In genomic region chr14:68970736-68971135, GRCh38 we compare ENCODE assay signal across 15 cellular contexts. TPM values are rescaled to one million over a fixed set of nuclear protein-coding genes. Genes with fewer than 3 reads are reported as not detected.
DNase-seq lines count a peak whose midpoint lies in the region; ATAC-seq, FAIRE-seq and TF ChIP-seq lines count a peak whose summit lies in the region.
"Had no signal": no experiment of that assay in that cellular context is flagged by ENCODE, and none has a peak within 500 bp of the region (broad histone marks: within the 10 kb centered on the region; RNA-seq: fewer than 3 reads in every experiment).

No MANE protein-coding gene starts in this region.

- peaks cover 93% of the 10 kb centered on the region for H3K4me1 ChIP-seq in astrocyte (ENCODE audit: insufficient read depth, low read length)
- peaks cover 17 to 95% of the 10 kb centered on the region in 2 donors for H3K4me1 ChIP-seq in muscle layer of duodenum (ENCODE audit: control insufficient read depth in 1 of 2, insufficient read depth in 2 of 2, low read length in 2 of 2)
- H3K4me1 ChIP-seq in urinary bladder (ENCODE audit: insufficient read depth): peaks cover 3% of the 10 kb centered on the region

- no peaks in the 10 kb centered on the region for H3K9me3 Mint-ChIP-seq in activated naive CD4-positive, alpha-beta T cell treated with anti-CD3 and anti-CD28 coated beads, Interleukin-2, amount 50 U/mL, for 24 hours
- H3K9me3 Mint-ChIP-seq in astrocyte (ENCODE audit: unreplicated experiment): no peaks in the 10 kb centered on the region

- H3K36me3 ChIP-seq in astrocyte (ENCODE audit: insufficient read depth, low read length) (peaks cover 66% of the 10 kb centered on the region), muscle layer of duodenum (ENCODE audit: control insufficient read depth in 1 of 2, insufficient read depth in 2 of 2, low read length in 2 of 2) (peaks cover 4 to 17% of the 10 kb centered on the region in 2 donors), urinary bladder (ENCODE audit: insufficient read depth) (no peaks in the 10 kb centered on the region)

- peaks cover 86% of the 10 kb centered on the region for H3K4me1 Mint-ChIP-seq in activated naive CD4-positive, alpha-beta T cell treated with anti-CD3 and anti-CD28 coated beads, Interleukin-2, amount 50 U/mL, for 24 hours
- H3K4me1 Mint-ChIP-seq in astrocyte (ENCODE audit: low read depth, unreplicated experiment): peaks cover 92% of the 10 kb centered on the region

- H3K4me2 ChIP-seq in astrocyte (ENCODE audit: low read length): peak overlapping the region; percentile 65

- no peak for ATAC-seq in GM21528 (IDR thresholded peaks at IDR 0.05; ENCODE audit: low FRiP score, unreplicated experiment)

- peak overlapping the region; percentile 57 for H3K4me3 Mint-ChIP-seq in activated naive CD4-positive, alpha-beta T cell treated with anti-CD3 and anti-CD28 coated beads, Interleukin-2, amount 50 U/mL, for 24 hours
- peak overlapping the region; percentile 54 for H3K4me3 Mint-ChIP-seq in astrocyte (ENCODE audit: unreplicated experiment)

- H3K27me3 ChIP-seq in astrocyte (ENCODE audit: insufficient read depth, low read length) (no peaks in the 10 kb centered on the region), muscle layer of duodenum (ENCODE audit: low read depth, low read length) (no peaks in the 10 kb centered on the region)
- H3K27me3 ChIP-seq: brain microvascular endothelial cell, left lung had no signal

- H3K4me3 ChIP-seq in astrocyte (ENCODE audit: insufficient read depth, low read depth, low read length) (no peak overlapping the region), muscle layer of duodenum (ENCODE audit: low read depth in 1 of 2, low read length in 2 of 2) (peak overlapping the region in 1 of 2 donors; percentile 25), urinary bladder (ENCODE audit: low read depth, low read length) (no peak overlapping the region)
- H3K4me3 ChIP-seq: left lung had no signal

- H3K9me3 ChIP-seq in astrocyte (ENCODE audit: insufficient read depth, low read depth, low read length): no peaks in the 10 kb centered on the region
- H3K9me3 ChIP-seq in muscle layer of duodenum (ENCODE audit: control insufficient read depth in 1 of 2, low read length in 2 of 2): no peaks in the 10 kb centered on the region
- H3K9me3 ChIP-seq: left lung had no signal

- no peak for TF ChIP-seq CTCF in astrocyte (IDR thresholded peaks at IDR 0.05; ENCODE audit: insufficient read depth, low read depth, low read length)

- peak overlapping the region; percentile 55 for H3K9ac ChIP-seq in astrocyte (ENCODE audit: low read length)

- H3K36me3 Mint-ChIP-seq in activated naive CD4-positive, alpha-beta T cell treated with anti-CD3 and anti-CD28 coated beads, Interleukin-2, amount 50 U/mL, for 24 hours: peaks cover 23% of the 10 kb centered on the region
- peaks cover 41% of the 10 kb centered on the region for H3K36me3 Mint-ChIP-seq in astrocyte (ENCODE audit: low read depth, unreplicated experiment)

- peaks cover 100% of the 10 kb centered on the region for H4K20me1 ChIP-seq in astrocyte (ENCODE audit: insufficient read depth, low read length)

- no peaks in the 10 kb centered on the region for H3K27me3 Mint-ChIP-seq in activated naive CD4-positive, alpha-beta T cell treated with anti-CD3 and anti-CD28 coated beads, Interleukin-2, amount 50 U/mL, for 24 hours
- no peaks in the 10 kb centered on the region for H3K27me3 Mint-ChIP-seq in astrocyte (ENCODE audit: low read depth, unreplicated experiment)

- no peak overlapping the region for H2AFZ ChIP-seq in astrocyte (ENCODE audit: low read depth, low read length)

- peaks cover 100% of the 10 kb centered on the region for H3K79me2 ChIP-seq in astrocyte (ENCODE audit: insufficient read depth, low read length)

- no peak for DNase-seq in activated naive CD4-positive, alpha-beta T cell treated with anti-CD3 and anti-CD28 coated beads, Interleukin-2, amount 50 U/mL, for 16 hours
- DNase-seq in astrocyte (ENCODE audit: low read depth): no peak
- DNase-seq in activated gamma-delta T cell (lab: John Stamatoyannopoulos, UW): no peak
- DNase-seq in NCI-H2081 (lab: John Stamatoyannopoulos, UW): no peak
- DNase-seq: activated CD4-positive, alpha-beta T cell treated with anti-CD3 and anti-CD28 coated beads for 4 hours; AML-193; brain microvascular endothelial cell; left lung; retina had no signal

- H3K27ac ChIP-seq in astrocyte (ENCODE audit: low read depth, low read length): peak overlapping the region; percentile 26
- peak overlapping the region; percentile 67 for H3K27ac ChIP-seq in muscle layer of duodenum (ENCODE audit: low read length)
- H3K27ac ChIP-seq in urinary bladder (ENCODE audit: low read depth): peak overlapping the region; percentile 59

- H3K27ac Mint-ChIP-seq in activated naive CD4-positive, alpha-beta T cell treated with anti-CD3 and anti-CD28 coated beads, Interleukin-2, amount 50 U/mL, for 24 hours: peak overlapping the region; percentile 98
- H3K27ac Mint-ChIP-seq in astrocyte (ENCODE audit: unreplicated experiment): peak overlapping the region; percentile 86

- no peak for FAIRE-seq in astrocyte (lab: Jason Lieb, UNC)
- FAIRE-seq: frontal cortex, RCC 7860 had no signal

- 48% methylated on average over 5 of the region's 5 CpGs for WGBS in urinary bladder

RNA-seq across cellular contexts. Expression of gene ACTN1, which starts 8.4 kb away (rescaled TPM):
- total RNA-seq in astrocyte (1,163 and 1,186 TPM in 2 replicates), urinary bladder (150 TPM)
- 723 TPM for polyA plus RNA-seq in urinary bladder
